Comparison of ENCODE assay signal across 27 cellular contexts in the genomic region with DNA sequence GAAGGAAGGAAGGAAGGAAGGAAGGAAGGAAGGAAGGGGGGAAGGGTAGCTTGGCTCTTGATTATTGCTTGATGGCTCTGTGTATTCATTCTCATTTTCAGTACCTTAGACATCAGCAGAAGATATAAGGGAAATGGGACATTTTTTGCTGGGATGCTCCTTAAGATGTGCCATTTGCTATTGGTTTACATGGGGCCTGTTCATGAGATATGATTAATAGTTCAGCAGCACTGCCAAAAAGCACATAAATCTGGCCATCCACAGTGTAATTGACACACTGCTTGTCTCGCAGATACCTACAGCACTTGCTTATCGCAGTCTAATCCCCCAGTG.
"Had no signal": no experiment of that assay in that cellular context is flagged by ENCODE, and none has a peak within 500 bp of the region (broad histone marks: within the 10 kb centered on the region; RNA-seq: fewer than 3 reads in every experiment).

No MANE protein-coding gene starts in this region.

- H2AFZ ChIP-seq: hepatocyte, neural progenitor cell had no signal

- H3K9me3 ChIP-seq: ovary, suprapubic skin, thoracic aorta, upper lobe of right lung had no signal

- H3K4me1 ChIP-seq: left ventricle myocardium inferior, sigmoid colon, suprapubic skin, tibial artery, upper lobe of right lung had no signal

- ATAC-seq: natural killer cell; right cardiac atrium; stimulated activated effector memory CD8-positive, alpha-beta T cell treated with anti-CD3 and anti-CD28 coated beads, Interleukin-12 subunit alpha, Interleukin-12 subunit beta, amount 100 ng/mL, for 72 hours; upper lobe of right lung had no signal

- H3K27me3 Mint-ChIP-seq: naive B cell; stimulated activated naive CD8-positive, alpha-beta T cell treated with anti-CD3 and anti-CD28 coated beads, Interleukin-15, Interleukin-2, amounts not matched to agents 100 ng/mL and 50 ng/mL, for 24 hours had no signal

- H3K4me2 ChIP-seq: hepatocyte, neural progenitor cell had no signal

- H3K27ac Mint-ChIP-seq: naive B cell; natural killer cell; nephron progenitor cell; neural progenitor cell; progenitor cell of endocrine pancreas; stimulated activated effector memory CD8-positive, alpha-beta T cell treated with anti-CD3 and anti-CD28 coated beads, Interleukin-12 subunit alpha, Interleukin-12 subunit beta, amount 100 ng/mL, for 72 hours; stimulated activated naive CD8-positive, alpha-beta T cell treated with anti-CD3 and anti-CD28 coated beads, Interleukin-15, Interleukin-2, amounts not matched to agents 100 ng/mL and 50 ng/mL, for 24 hours had no signal

- H3K4me3 Mint-ChIP-seq: mesothelial cell of epicardium; naive B cell; natural killer cell; nephron progenitor cell; neural progenitor cell; stimulated activated effector memory CD8-positive, alpha-beta T cell treated with anti-CD3 and anti-CD28 coated beads, Interleukin-12 subunit alpha, Interleukin-12 subunit beta, amount 100 ng/mL, for 72 hours; stimulated activated naive CD8-positive, alpha-beta T cell treated with anti-CD3 and anti-CD28 coated beads, Interleukin-15, Interleukin-2, amounts not matched to agents 100 ng/mL and 50 ng/mL, for 24 hours had no signal

- H3K79me2 ChIP-seq: hepatocyte had no signal

- H3K27me3 ChIP-seq: hepatocyte, neural progenitor cell, ovary, sigmoid colon, spleen, suprapubic skin, tibial artery, upper lobe of right lung had no signal

- H3K9ac ChIP-seq: neural progenitor cell had no signal

- H3K4me3 ChIP-seq: hepatocyte, left ventricle myocardium inferior, lung, neural progenitor cell, ovary, sigmoid colon, spleen, suprapubic skin, thoracic aorta, tibial artery, upper lobe of right lung had no signal

- H3K36me3 ChIP-seq: left ventricle myocardium inferior, neural progenitor cell, ovary, sigmoid colon, spleen, suprapubic skin, thoracic aorta, tibial artery, upper lobe of right lung had no signal

- DNase-seq: islet precursor cell; left ventricle myocardium inferior; mesendoderm; naive B cell; natural killer cell; nephron progenitor cell; ovary; retina; right cardiac atrium; sigmoid colon; small intestine; spleen; stimulated activated CD4-positive, alpha-beta T cell treated with anti-CD3 and anti-CD28 coated beads, Interleukin-4, amount 100 ng/mL, for 24 hours; stimulated activated naive CD4-positive, alpha-beta T cell; tibial artery; trophoblast cell; upper lobe of right lung had no signal

- H3K27ac ChIP-seq: hepatocyte, left ventricle myocardium inferior, neural progenitor cell, ovary, sigmoid colon, thoracic aorta, tibial artery, upper lobe of right lung had no signal

- FAIRE-seq: small intestine, urothelium cell line had no signal

- H3K36me3 Mint-ChIP-seq: natural killer cell, neural progenitor cell had no signal
